In genomic region chr20:51457281-51457932, GRCh38 we compare ENCODE assay signal across 9 cellular contexts.
A peak's percentile ranks its signal among the peaks of the same experiment; 100 is the strongest.
DNase-seq lines count a peak whose midpoint lies in the region; ATAC-seq lines count a peak whose summit lies in the region.
"Had no signal": no experiment of that assay in that cellular context is flagged by ENCODE, and none has a peak within 500 bp of the region (broad histone marks: within the 10 kb centered on the region; RNA-seq: fewer than 3 reads in every experiment).

No MANE protein-coding gene starts in this region.

- peak; percentile 46 for DNase-seq in KBM-7
- DNase-seq in cerebellar cortex (ENCODE audit: low spot score), result peak; percentile 53
- DNase-seq in naive B cell, result no peak
- no peak for DNase-seq in activated CD4-positive, CD25-positive, alpha-beta regulatory T cell treated with anti-CD3 and anti-CD28 coated beads, Interleukin-2, amount 50 U/mL, for 72 hours
- no peak for DNase-seq in NOMO-1 treated with dmso at 0.1 percent for 144 hours (lab: John Stamatoyannopoulos, UW; ENCODE audit: unreplicated experiment)

- peaks cover 47 to 68% (median 59%) of the 10 kb centered on the region in 3 donors for H3K4me1 Mint-ChIP-seq in naive B cell

- H3K27me3 Mint-ChIP-seq in naive B cell, result no peaks in the 10 kb centered on the region

- H3K36me3 ChIP-seq in ACC112 (ENCODE audit: insufficient read depth, low read length), result no peaks in the 10 kb centered on the region

- no peak for ATAC-seq in naive B cell (ENCODE audit: low read depth in 2 of 2)
- ATAC-seq in GM18873 (IDR thresholded peaks at IDR 0.05; ENCODE audit: low FRiP score, unreplicated experiment), result no peak
- ATAC-seq in GM18909 (IDR thresholded peaks at IDR 0.05; ENCODE audit: poor library complexity, unreplicated experiment), result no peak
- ATAC-seq: GM12878 had no signal

- H3K27me3 ChIP-seq in ACC112 (ENCODE audit: insufficient read depth, low read length), result no peaks in the 10 kb centered on the region

- peaks cover 10% of the 10 kb centered on the region for H3K4me1 ChIP-seq in ACC112 (ENCODE audit: control insufficient read depth, insufficient read depth, low read length, unreplicated experiment)

- peak overlapping the region; percentile 63 for H3K4me3 ChIP-seq in ACC112 (ENCODE audit: low read depth, low read length)
- H3K4me3 ChIP-seq: GM12878 had no signal

- H2AFZ ChIP-seq in ACC112 (ENCODE audit: low read length, unreplicated experiment), result no peak overlapping the region

- H3K27ac Mint-ChIP-seq in naive B cell, result peak overlapping the region in 5 of 6 donors; percentile 28 to 80 (median 49)

- H3K79me2 ChIP-seq in ACC112 (ENCODE audit: control insufficient read depth, insufficient read depth, low read length, unreplicated experiment), result no peaks in the 10 kb centered on the region

- H3K4me3 Mint-ChIP-seq in naive B cell, result peak overlapping the region in 7 of 8 donors; percentile 27 to 86 (median 69)

- H3K36me3 Mint-ChIP-seq in naive B cell, result peaks cover 37% of the 10 kb centered on the region in 2 donors

- peak overlapping the region; percentile 76 for H3K27ac ChIP-seq in ACC112 (ENCODE audit: low read depth, low read length)

- H3K9me3 Mint-ChIP-seq in naive B cell, result peaks cover 0 to 11% (median 5%) of the 10 kb centered on the region in 7 donors

- in situ Hi-C loops in KBM-7 (cut with MboI; ENCODE audit: low pct_unique_long_range_greater_than_20kb, low sequenced_read_pairs), result no loop called here

Comparison
In these comparisons a context has a peak if more than half of its experiments do, and no peak if none do; other contexts are left out.
1. DNase-seq: peak in KBM-7 (single experiment) and cerebellar cortex (single experiment); none in naive B cell (single experiment), activated CD4-positive, CD25-positive, alpha-beta regulatory T cell treated with anti-CD3 and anti-CD28 coated beads, Interleukin-2, amount 50 U/mL, for 72 hours (single experiment) and NOMO-1 treated with dmso at 0.1 percent for 144 hours (single experiment).